Comparison of ENCODE assay signal across 28 cellular contexts in the genomic region with DNA sequence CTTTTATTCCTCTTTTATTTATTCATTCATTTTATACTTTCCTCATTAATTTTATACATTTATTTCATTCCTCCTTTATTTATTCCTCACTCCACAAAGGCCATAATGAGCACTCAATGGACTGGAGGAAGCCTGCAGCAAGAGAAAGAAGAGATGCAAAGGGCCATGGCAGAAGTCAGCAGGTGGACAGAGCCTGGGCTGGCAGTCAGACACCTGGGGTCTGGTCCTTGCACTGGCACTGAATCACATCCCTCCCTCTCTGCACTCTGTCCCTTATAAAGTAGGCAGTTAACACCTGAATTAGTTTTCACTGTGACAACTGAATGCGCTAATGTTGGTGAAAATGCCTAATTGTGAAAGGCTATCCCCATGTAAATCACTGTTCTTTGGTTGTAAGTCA.
"Had no signal": no experiment of that assay in that cellular context is flagged by ENCODE, and none has a peak within 500 bp of the region (broad histone marks: within the 10 kb centered on the region; RNA-seq: fewer than 3 reads in every experiment).

No MANE protein-coding gene starts in this region.

- ATAC-seq: stimulated activated effector memory CD8-positive, alpha-beta T cell treated with anti-CD3 and anti-CD28 coated beads, Interleukin-12 subunit alpha, Interleukin-12 subunit beta, amount 100 ng/mL, for 72 hours; stimulated activated memory B cell treated with anti-CD40 and anti-IgM and Interleukin-4, amounts not matched to agents 10 μg/mL and 1 μg/mL and 100 μg/mL, for 72 hours; stimulated activated naive B cell treated with anti-CD40 and anti-IgM and Interleukin-4, amounts not matched to agents 10 μg/mL and 1 μg/mL and 100 μg/mL, for 72 hours; stimulated activated naive CD8-positive, alpha-beta T cell treated with anti-CD3 and anti-CD28 coated beads, Interleukin-15, amount 100 ng/mL, for 72 hours; stimulated activated naive CD8-positive, alpha-beta T cell treated with anti-CD3 and anti-CD28 coated beads, Interleukin-15, Interleukin-2, amounts not matched to agents 100 U/mL and 50 U/mL, for 24 hours; upper lobe of right lung had no signal

- H3K4me1 Mint-ChIP-seq: stimulated activated effector memory CD8-positive, alpha-beta T cell treated with anti-CD3 and anti-CD28 coated beads, Interleukin-12 subunit alpha, Interleukin-12 subunit beta, amount 100 ng/mL, for 72 hours; stimulated activated memory B cell treated with anti-CD40 and anti-IgM and Interleukin-4, amounts not matched to agents 10 μg/mL and 1 μg/mL and 100 μg/mL, for 72 hours; stimulated activated naive CD8-positive, alpha-beta T cell treated with anti-CD3 and anti-CD28 coated beads, Interleukin-15, amount 100 ng/mL, for 72 hours had no signal

- DNase-seq: stimulated activated CD4-positive, alpha-beta T cell treated with anti-CD3 and anti-CD28 coated beads, Interleukin-2, amount 100 ng/mL, for 48 hours; stimulated activated CD4-positive, alpha-beta T cell treated with anti-CD3 and anti-CD28 coated beads, Interleukin-4, amount 100 ng/mL, for 1 hour; stimulated activated CD4-positive, alpha-beta T cell treated with anti-CD3 and anti-CD28 coated beads, Interleukin-4, amount 100 ng/mL, for 24 hours; stimulated activated CD4-positive, alpha-beta T cell treated with anti-CD3 and anti-CD28 coated beads, Interleukin-4, amount 100 ng/mL, for 4 hours; stimulated activated CD8-positive, alpha-beta memory T cell treated with anti-CD3 and anti-CD28 coated beads, Interleukin-4, amount 100 ng/mL, for 48 hours; stimulated activated naive B cell treated with anti-CD40 and anti-IgM and Interleukin-4, amounts not matched to agents 10 μg/mL and 1 μg/mL and 100 μg/mL, for 72 hours; stimulated activated naive CD4-positive, alpha-beta T cell; stimulated activated naive CD4-positive, alpha-beta T cell treated with Interleukin-2 at 50 U/mL for 16 hours; stimulated activated naive CD8-positive, alpha-beta T cell treated with anti-CD3 and anti-CD28 coated beads, Interleukin-15, amount 100 ng/mL, for 72 hours; stimulated activated naive CD8-positive, alpha-beta T cell treated with anti-CD3 and anti-CD28 coated beads, Interleukin-15, Interleukin-2, amounts not matched to agents 100 U/mL and 50 U/mL, for 24 hours; stomach; testis; thyroid gland; tibial artery; transverse colon; trophoblast cell; upper lobe of left lung; upper lobe of right lung; uterus had no signal

- H3K27me3 Mint-ChIP-seq: stimulated activated memory B cell treated with anti-CD40 and anti-IgM and Interleukin-4, amounts not matched to agents 10 μg/mL and 1 μg/mL and 100 μg/mL, for 72 hours had no signal

- H3K9me3 ChIP-seq: suprapubic skin, testis, thoracic aorta, thyroid gland, transverse colon, upper lobe of right lung, uterus, vagina had no signal

- H3K27me3 ChIP-seq: stomach, suprapubic skin, testis, thyroid gland, tibial artery, tibial nerve, transverse colon, upper lobe of left lung, upper lobe of right lung, uterus, vagina had no signal

- H3K4me1 ChIP-seq: stomach, suprapubic skin, testis, thyroid gland, tibial artery, tibial nerve, transverse colon, upper lobe of left lung, upper lobe of right lung, uterus, vagina had no signal

- H3K36me3 Mint-ChIP-seq: stimulated activated effector memory CD8-positive, alpha-beta T cell treated with anti-CD3 and anti-CD28 coated beads, Interleukin-12 subunit alpha, Interleukin-12 subunit beta, amount 100 ng/mL, for 72 hours; stimulated activated memory B cell treated with anti-CD40 and anti-IgM and Interleukin-4, amounts not matched to agents 10 μg/mL and 1 μg/mL and 100 μg/mL, for 72 hours; stimulated activated naive B cell treated with anti-CD40 and anti-IgM and Interleukin-4, amounts not matched to agents 10 μg/mL and 1 μg/mL and 100 μg/mL, for 72 hours; type B pancreatic cell had no signal

- H3K27ac ChIP-seq: stomach, suprapubic skin, testis, thoracic aorta, thyroid gland, tibial artery, tibial nerve, transverse colon, upper lobe of left lung, upper lobe of right lung, uterus, vagina had no signal

- H3K4me3 ChIP-seq: stomach, suprapubic skin, testis, thoracic aorta, thyroid gland, tibial artery, tibial nerve, transverse colon, upper lobe of left lung, upper lobe of right lung, uterus, vagina had no signal

- H3K36me3 ChIP-seq: suprapubic skin, thoracic aorta, thyroid gland, tibial artery, transverse colon, upper lobe of left lung, upper lobe of right lung, uterus, vagina had no signal

- H3K4me3 Mint-ChIP-seq: stimulated activated effector memory CD8-positive, alpha-beta T cell treated with anti-CD3 and anti-CD28 coated beads, Interleukin-12 subunit alpha, Interleukin-12 subunit beta, amount 100 ng/mL, for 72 hours; stimulated activated memory B cell treated with anti-CD40 and anti-IgM and Interleukin-4, amounts not matched to agents 10 μg/mL and 1 μg/mL and 100 μg/mL, for 72 hours; stimulated activated naive B cell treated with anti-CD40 and anti-IgM and Interleukin-4, amounts not matched to agents 10 μg/mL and 1 μg/mL and 100 μg/mL, for 72 hours; stimulated activated naive CD8-positive, alpha-beta T cell treated with anti-CD3 and anti-CD28 coated beads, Interleukin-15, amount 100 ng/mL, for 72 hours; stimulated activated naive CD8-positive, alpha-beta T cell treated with anti-CD3 and anti-CD28 coated beads, Interleukin-15, Interleukin-2, amounts not matched to agents 100 ng/mL and 50 ng/mL, for 24 hours; type B pancreatic cell had no signal

- H3K9me3 Mint-ChIP-seq: stimulated activated effector memory CD8-positive, alpha-beta T cell treated with anti-CD3 and anti-CD28 coated beads, Interleukin-12 subunit alpha, Interleukin-12 subunit beta, amount 100 ng/mL, for 72 hours; stimulated activated memory B cell treated with anti-CD40 and anti-IgM and Interleukin-4, amounts not matched to agents 10 μg/mL and 1 μg/mL and 100 μg/mL, for 72 hours; stimulated activated naive CD8-positive, alpha-beta T cell treated with anti-CD3 and anti-CD28 coated beads, Interleukin-15, amount 100 ng/mL, for 72 hours; type B pancreatic cell had no signal

- H3K27ac Mint-ChIP-seq: stimulated activated effector memory CD8-positive, alpha-beta T cell treated with anti-CD3 and anti-CD28 coated beads, Interleukin-12 subunit alpha, Interleukin-12 subunit beta, amount 100 ng/mL, for 72 hours; stimulated activated memory B cell treated with anti-CD40 and anti-IgM and Interleukin-4, amounts not matched to agents 10 μg/mL and 1 μg/mL and 100 μg/mL, for 72 hours; stimulated activated naive B cell treated with anti-CD40 and anti-IgM and Interleukin-4, amounts not matched to agents 10 μg/mL and 1 μg/mL and 100 μg/mL, for 72 hours; stimulated activated naive CD8-positive, alpha-beta T cell treated with anti-CD3 and anti-CD28 coated beads, Interleukin-15, amount 100 ng/mL, for 72 hours; stimulated activated naive CD8-positive, alpha-beta T cell treated with anti-CD3 and anti-CD28 coated beads, Interleukin-15, Interleukin-2, amounts not matched to agents 100 ng/mL and 50 ng/mL, for 24 hours; type B pancreatic cell had no signal

- FAIRE-seq: urothelium cell line had no signal
